In genomic region chr1:234845836-234846235, GRCh38 we compare ENCODE assay signal across 1 cellular context.
TF ChIP-seq lines count a peak whose summit lies in the region.

No MANE protein-coding gene starts in this region.

TF ChIP-seq in SK-N-SH, 30 proteins besides CTCF, POLR2A, EP300 and RAD21 (continued from another document):
- TF ChIP-seq, protein P1, sequence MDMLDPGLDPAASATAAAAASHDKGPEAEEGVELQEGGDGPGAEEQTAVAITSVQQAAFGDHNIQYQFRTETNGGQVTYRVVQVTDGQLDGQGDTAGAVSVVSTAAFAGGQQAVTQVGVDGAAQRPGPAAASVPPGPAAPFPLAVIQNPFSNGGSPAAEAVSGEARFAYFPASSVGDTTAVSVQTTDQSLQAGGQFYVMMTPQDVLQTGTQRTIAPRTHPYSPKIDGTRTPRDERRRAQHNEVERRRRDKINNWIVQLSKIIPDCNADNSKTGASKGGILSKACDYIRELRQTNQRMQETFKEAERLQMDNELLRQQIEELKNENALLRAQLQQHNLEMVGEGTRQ (IDR thresholded peaks at IDR 0.05; ENCODE audit: borderline replicate concordance, low read depth, low read length), result no peak
- TF ChIP-seq REST (IDR thresholded peaks at IDR 0.05; ENCODE audit: low read depth, low read length) (no peak), TCF12 (IDR thresholded peaks at IDR 0.05) (no peak), RFX5 (IDR thresholded peaks at IDR 0.05; ENCODE audit: low read length) (no peak), TEAD4 (IDR thresholded peaks at IDR 0.05; ENCODE audit: borderline replicate concordance, insufficient read depth) (no peak), POLR2AphosphoS5 (IDR thresholded peaks at IDR 0.05; ENCODE audit: low read depth, low read length) (no peak), USF1 (IDR thresholded peaks at IDR 0.05; ENCODE audit: borderline replicate concordance, low read depth) (no peak)
TF ChIP-seq in SK-N-SH: peak in this region for 0.
